8 cellular contexts compared by ENCODE assay signal in the genomic region with DNA sequence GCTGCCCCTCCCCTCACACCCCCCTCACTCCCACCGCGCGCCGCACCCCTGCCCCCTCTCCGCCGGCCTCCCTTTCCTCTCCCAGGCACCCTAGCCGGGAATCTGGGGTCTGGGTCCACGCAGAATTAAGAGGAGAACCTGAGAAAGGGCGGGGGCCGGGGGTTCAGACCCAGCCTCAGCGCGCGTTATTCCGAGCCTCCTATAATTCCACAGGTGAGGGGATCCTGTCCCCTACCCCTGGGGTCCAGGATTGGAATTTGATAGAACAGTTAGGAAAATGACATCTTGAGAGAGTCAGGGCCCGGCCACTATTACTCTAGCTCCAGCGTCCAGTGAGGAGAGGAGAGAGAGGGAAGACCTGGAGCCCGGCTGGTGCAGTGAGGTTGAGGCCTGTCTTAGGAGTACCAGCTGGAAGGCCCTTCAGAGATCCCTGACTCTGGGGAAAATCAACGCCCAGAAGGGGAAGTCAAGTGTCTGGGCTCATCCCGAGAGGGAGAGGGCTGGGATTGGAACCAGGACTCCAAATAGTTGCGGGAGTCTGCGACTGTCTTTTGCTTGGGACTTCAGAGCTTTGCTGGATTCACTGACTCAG. TPM values are rescaled to one million over a fixed set of nuclear protein-coding genes. Genes with fewer than 3 reads are reported as not detected.
A peak's percentile ranks its signal among the peaks of the same experiment; 100 is the strongest.
DNase-seq lines count a peak whose midpoint lies in the region; ATAC-seq, FAIRE-seq and TF ChIP-seq lines count a peak whose summit lies in the region.

No MANE protein-coding gene starts in this region.

- intact Hi-C loops in CD14-positive monocyte (cut with micrococcal nuclease) (loop anchor here (2.0 to 10.0 kb wide), 6 partner anchors 118 to 228 kb away; a partner anchor contains a TSS), mucosa of descending colon (cut with DNase I, micrococcal nuclease) (loop anchor here in 1 of 2 donors (10.0 kb wide), 1 partner anchor 130 kb away; a partner anchor contains a TSS), aorta (cut with DNase I) (loop anchor here in 1 of 2 donors (1.0 to 5.0 kb wide), 4 partner anchors 25 to 137 kb away; a partner anchor contains a TSS)

- H3K27me3 ChIP-seq in MM.1S (replicated peaks; ENCODE audit: insufficient read depth, low read length) (no peaks in the 10 kb centered on the region), aorta (ENCODE audit: control insufficient read depth in 1 of 2, insufficient read depth in 2 of 2, low read length in 1 of 2) (no peaks in the 10 kb centered on the region)

- peak overlapping the region; percentile 43 to 90 (median 85) for H3K27ac Mint-ChIP-seq in CD14-positive monocyte

- H3K4me3 ChIP-seq in MM.1S (ENCODE audit: low read length) (peak overlapping the region; percentile 77), mucosa of descending colon (peak overlapping the region; percentile 42), aorta (ENCODE audit: low read length in 2 of 2) (peak overlapping the region; percentile 42 to 67)

- H3K4me2 ChIP-seq in MM.1S (ENCODE audit: low read depth, low read length), result peak overlapping the region; percentile 90

- TF ChIP-seq POLR2A in GM12892 (IDR thresholded peaks at IDR 0.05; ENCODE audit: low read depth, low read length), result no peak

- H2AFZ ChIP-seq in MM.1S (ENCODE audit: low read length), result no peak overlapping the region

- no peak for TF ChIP-seq CTCF in CD14-positive monocyte (IDR thresholded peaks at IDR 0.05)
- no peak for TF ChIP-seq CTCF in MM.1S (IDR thresholded peaks at IDR 0.05; ENCODE audit: low read length)
- no peak for TF ChIP-seq CTCF in mucosa of descending colon (IDR thresholded peaks at IDR 0.05)

- peaks cover 58% of the 10 kb centered on the region for H3K4me1 ChIP-seq in MM.1S (ENCODE audit: low read length)
- peaks cover 15% of the 10 kb centered on the region for H3K4me1 ChIP-seq in mucosa of descending colon (ENCODE audit: low read depth)
- no peaks in the 10 kb centered on the region for H3K4me1 ChIP-seq in aorta (ENCODE audit: control insufficient read depth in 1 of 2, insufficient read depth in 2 of 2, low read length in 2 of 2)

- no peaks in the 10 kb centered on the region for H3K9me2 ChIP-seq in MM.1S (replicated peaks; ENCODE audit: insufficient read depth, low read length)

- peak overlapping the region; percentile 41 to 67 for H3K4me3 Mint-ChIP-seq in CD14-positive monocyte

- H3K27me3 Mint-ChIP-seq in CD14-positive monocyte (ENCODE audit: low read depth in 3 of 3), result peaks cover 10 to 25% (median 15%) of the 10 kb centered on the region in 3 donors

- H3K9me3 ChIP-seq in MM.1S (replicated peaks; ENCODE audit: insufficient read depth, low read length) (no peaks in the 10 kb centered on the region), mucosa of descending colon (no peaks in the 10 kb centered on the region), aorta (ENCODE audit: control insufficient read depth, low read length) (no peaks in the 10 kb centered on the region)

- no peaks in the 10 kb centered on the region for H4K20me1 ChIP-seq in MM.1S (ENCODE audit: insufficient read depth, low read length)

- peaks cover 43% of the 10 kb centered on the region for H3K4me1 Mint-ChIP-seq in CD14-positive monocyte

- H3K27ac ChIP-seq in MM.1S (ENCODE audit: low read length), result peak overlapping the region; percentile 99
- H3K27ac ChIP-seq in aorta (ENCODE audit: low read depth in 1 of 2, low read length in 2 of 2), result peak overlapping the region in 1 of 2 donors; percentile 49

- peaks cover 0 to 5% (median 0%) of the 10 kb centered on the region in 7 donors for H3K9me3 Mint-ChIP-seq in CD14-positive monocyte

- H3K36me3 ChIP-seq in MM.1S (replicated peaks; ENCODE audit: insufficient read depth, low read length) (no peaks in the 10 kb centered on the region), mucosa of descending colon (ENCODE audit: low read depth) (no peaks in the 10 kb centered on the region), aorta (ENCODE audit: control insufficient read depth in 1 of 2, insufficient read depth in 2 of 2, low read length in 1 of 2) (no peaks in the 10 kb centered on the region)

- ATAC-seq in mucosa of descending colon, result no peak
- ATAC-seq in aorta (ENCODE audit: low FRiP score), result no peak
- ATAC-seq in HG02885 (IDR thresholded peaks at IDR 0.05; ENCODE audit: poor library complexity, unreplicated experiment), result no peak
- no peak for ATAC-seq in GM21360 (IDR thresholded peaks at IDR 0.05; ENCODE audit: unreplicated experiment)

- FAIRE-seq in GM12892 (lab: Jason Lieb, UNC), result no peak

- peaks cover 54% of the 10 kb centered on the region for H3F3A ChIP-seq in MM.1S (ENCODE audit: insufficient read depth, low read length)

- peaks cover 24% of the 10 kb centered on the region for H3K79me2 ChIP-seq in MM.1S (ENCODE audit: low read length)

- 34 to 39% methylated on average over 21 of the region's 21 CpGs for whole genome bisulfite sequencing in aorta, 2 donors

- DNase-seq in CD14-positive monocyte (ENCODE audit: low spot score) (no peak), MM.1S (no peak), cerebellar cortex (ENCODE audit: low spot score) (peak; percentile 22), mucosa of descending colon (no peak), aorta (no peak), GM12892 (ENCODE audit: insufficient read length) (no peak)

- H3K9ac ChIP-seq in MM.1S (ENCODE audit: low read length), result peak overlapping the region; percentile 99

- H3K36me3 Mint-ChIP-seq in CD14-positive monocyte, result no peaks in the 10 kb centered on the region

RNA-seq across cellular contexts. Expression of a gene that starts 17.3 kb away (rescaled TPM):
- polyA plus RNA-seq in CD14-positive monocyte, result not detected
- total RNA-seq in mucosa of descending colon, result 10 to 100 TPM; 13.6 to 49.0 (median 28.0) TPM
- 1 to 10 TPM in 1 of 2 donors, under 1 TPM in 1; 0.42 to 1.6 TPM for total RNA-seq in aorta
- under 1 TPM; 0.23 to 0.75 TPM for polyA plus RNA-seq in aorta
- not detected for polyA plus RNA-seq in GM12892 (2012; ENCODE audit: missing spikeins)

RNA-seq across cellular contexts. Expression of a gene that starts 24.7 kb away (rescaled TPM):
- polyA plus RNA-seq in CD14-positive monocyte (100 to 1,000 TPM; 124 to 141 TPM), aorta (10 to 100 TPM; 63.9 to 82.4 TPM)
- total RNA-seq in mucosa of descending colon (10 to 100 TPM; 63.2 to 84.3 (median 67.1) TPM), aorta (10 to 100 TPM; 21.6 to 28.2 TPM)
- 51.1 TPM for polyA plus RNA-seq in GM12892 (2012; ENCODE audit: missing spikeins)

RNA-seq across cellular contexts. Expression of a gene that starts 55.2 kb away (rescaled TPM):
- under 1 TPM in 1 of 2 donors, not detected in 1; 0.17 TPM for polyA plus RNA-seq in CD14-positive monocyte
- total RNA-seq in mucosa of descending colon, result 100 to 1,000 TPM; 104 to 284 (median 161) TPM
- 10 to 100 TPM; 73.0 to 74.0 TPM for total RNA-seq in aorta
- polyA plus RNA-seq in aorta, result 10 to 100 TPM; 22.7 to 45.3 TPM
- 5.9 TPM for polyA plus RNA-seq in GM12892 (2012; ENCODE audit: missing spikeins)

Comparison
In these comparisons a context has a peak if more than half of its experiments do, and no peak if none do; other contexts are left out.
1. RNA of a gene that starts 17.3 kb away (total RNA-seq): 13.6 to 49.0 TPM in mucosa of descending colon; 0.42 to 1.6 TPM in aorta; every median in the first group is over 4 times any median in the second.
2. Peak in every context shown above with its lines, with median percentiles within 50 percentile points of each other: H3K4me3 ChIP-seq.